In the genomic region with DNA sequence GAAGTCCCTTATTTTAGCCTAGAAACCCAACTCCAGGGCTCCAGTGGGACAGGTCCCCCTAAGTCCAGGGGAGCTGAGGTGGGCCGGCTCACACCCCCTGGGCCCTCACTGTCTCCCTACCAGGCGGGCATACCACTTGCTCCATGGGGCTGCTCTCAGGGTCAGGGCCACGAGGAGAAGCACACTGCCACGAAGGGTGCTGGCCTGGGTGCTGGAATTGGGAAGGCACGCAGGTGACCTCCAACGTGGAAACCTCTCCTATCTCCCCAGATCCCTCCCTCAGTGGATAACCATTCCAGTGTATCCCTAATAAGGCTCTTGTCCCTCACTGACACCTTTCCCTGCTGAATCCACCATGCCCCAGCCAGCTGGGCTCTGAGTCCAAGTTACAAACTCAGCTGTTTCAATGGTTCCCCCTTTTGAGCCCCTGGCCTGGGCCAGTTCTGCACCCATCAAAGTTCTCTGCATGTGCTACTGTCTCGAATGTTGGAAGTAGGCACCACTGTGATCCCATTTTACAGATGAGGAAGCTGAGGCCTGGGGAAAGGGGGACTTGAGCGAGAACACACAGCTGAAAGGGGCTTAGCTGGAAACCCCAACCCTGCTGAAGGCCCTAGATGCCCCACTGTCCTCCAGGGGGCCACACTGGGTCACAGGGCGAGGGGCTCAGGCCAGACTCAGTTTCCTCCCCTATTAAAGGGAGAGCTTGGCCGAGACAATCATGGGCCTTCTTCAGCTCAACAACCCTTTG, we compare ENCODE assay signal across 1 cellular context.
TF ChIP-seq lines count a peak whose summit lies in the region.

No MANE protein-coding gene starts in this region.

TF ChIP-seq in Ishikawa, 13 proteins besides CTCF, POLR2A, EP300 and RAD21 (continued from another document):
- TF ChIP-seq, protein P1, sequence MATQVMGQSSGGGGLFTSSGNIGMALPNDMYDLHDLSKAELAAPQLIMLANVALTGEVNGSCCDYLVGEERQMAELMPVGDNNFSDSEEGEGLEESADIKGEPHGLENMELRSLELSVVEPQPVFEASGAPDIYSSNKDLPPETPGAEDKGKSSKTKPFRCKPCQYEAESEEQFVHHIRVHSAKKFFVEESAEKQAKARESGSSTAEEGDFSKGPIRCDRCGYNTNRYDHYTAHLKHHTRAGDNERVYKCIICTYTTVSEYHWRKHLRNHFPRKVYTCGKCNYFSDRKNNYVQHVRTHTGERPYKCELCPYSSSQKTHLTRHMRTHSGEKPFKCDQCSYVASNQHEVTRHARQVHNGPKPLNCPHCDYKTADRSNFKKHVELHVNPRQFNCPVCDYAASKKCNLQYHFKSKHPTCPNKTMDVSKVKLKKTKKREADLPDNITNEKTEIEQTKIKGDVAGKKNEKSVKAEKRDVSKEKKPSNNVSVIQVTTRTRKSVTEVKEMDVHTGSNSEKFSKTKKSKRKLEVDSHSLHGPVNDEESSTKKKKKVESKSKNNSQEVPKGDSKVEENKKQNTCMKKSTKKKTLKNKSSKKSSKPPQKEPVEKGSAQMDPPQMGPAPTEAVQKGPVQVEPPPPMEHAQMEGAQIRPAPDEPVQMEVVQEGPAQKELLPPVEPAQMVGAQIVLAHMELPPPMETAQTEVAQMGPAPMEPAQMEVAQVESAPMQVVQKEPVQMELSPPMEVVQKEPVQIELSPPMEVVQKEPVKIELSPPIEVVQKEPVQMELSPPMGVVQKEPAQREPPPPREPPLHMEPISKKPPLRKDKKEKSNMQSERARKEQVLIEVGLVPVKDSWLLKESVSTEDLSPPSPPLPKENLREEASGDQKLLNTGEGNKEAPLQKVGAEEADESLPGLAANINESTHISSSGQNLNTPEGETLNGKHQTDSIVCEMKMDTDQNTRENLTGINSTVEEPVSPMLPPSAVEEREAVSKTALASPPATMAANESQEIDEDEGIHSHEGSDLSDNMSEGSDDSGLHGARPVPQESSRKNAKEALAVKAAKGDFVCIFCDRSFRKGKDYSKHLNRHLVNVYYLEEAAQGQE (IDR thresholded peaks at IDR 0.05; ENCODE audit: low read depth): peak; percentile 68
